Comparison of ENCODE assay signal across 8 cellular contexts in the genomic region with DNA sequence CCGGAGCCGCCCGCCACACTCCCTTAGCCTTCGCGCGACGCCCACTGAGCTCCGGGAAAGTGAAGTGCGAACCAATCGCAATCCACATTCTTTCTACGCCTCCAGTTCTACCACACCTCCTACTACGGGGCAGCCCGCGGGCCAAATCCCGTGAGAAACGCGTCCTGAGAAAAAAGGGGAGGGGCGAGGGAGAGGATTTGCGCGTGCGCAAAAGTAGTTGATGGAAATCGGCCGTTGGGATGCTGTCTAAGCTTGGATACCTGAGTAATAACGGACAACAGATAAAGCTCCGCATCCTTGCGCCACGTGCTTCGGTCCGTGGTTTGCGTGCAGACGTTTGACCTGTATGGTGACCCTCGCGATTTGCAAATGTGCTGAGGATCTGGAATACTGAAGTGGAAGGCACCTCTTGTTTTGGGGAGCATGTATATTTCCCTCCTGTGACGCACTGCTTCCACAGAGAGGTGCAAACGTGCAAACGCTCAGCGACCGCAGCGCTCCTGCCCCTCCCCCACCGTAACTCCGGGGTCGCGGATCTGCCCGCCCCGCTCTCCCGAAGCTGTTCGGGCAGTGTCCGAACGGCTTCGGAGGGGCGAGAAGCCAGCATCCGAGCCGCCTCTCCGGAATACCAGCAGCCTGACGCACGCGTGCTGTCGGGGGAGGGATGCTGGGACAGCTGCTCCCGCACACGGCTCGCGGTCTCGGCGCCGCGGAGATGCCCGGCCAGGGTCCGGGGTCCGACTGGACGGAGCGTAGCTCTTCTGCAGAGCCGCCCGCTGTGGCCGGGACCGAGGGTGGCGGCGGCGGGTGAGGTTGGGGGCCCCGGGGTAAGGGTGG. TPM values are rescaled to one million over a fixed set of nuclear protein-coding genes. Genes with fewer than 3 reads are reported as not detected.
A peak's percentile ranks its signal among the peaks of the same experiment; 100 is the strongest.
DNase-seq lines count a peak whose midpoint lies in the region; ATAC-seq and TF ChIP-seq lines count a peak whose summit lies in the region.

A gene with protein sequence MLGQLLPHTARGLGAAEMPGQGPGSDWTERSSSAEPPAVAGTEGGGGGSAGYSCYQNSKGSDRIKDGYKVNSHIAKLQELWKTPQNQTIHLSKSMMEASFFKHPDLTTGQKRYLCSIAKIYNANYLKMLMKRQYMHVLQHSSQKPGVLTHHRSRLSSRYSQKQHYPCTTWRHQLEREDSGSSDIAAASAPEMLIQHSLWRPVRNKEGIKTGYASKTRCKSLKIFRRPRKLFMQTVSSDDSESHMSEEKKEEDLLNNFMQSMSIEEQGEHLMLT (plus strand): TSS at position 634 of the 837 bp plus-strand sequence. CDS start 31 bp downstream, at position 665.
A gene (minus strand): TSS at position 46 of the 837 bp plus-strand sequence. CDS start 54 bp downstream, outside the sequence.

- peak within 1 kb of the TSS; percentile 73 to 99 for H3K27ac ChIP-seq in ovary
- H3K27ac ChIP-seq in tibial artery = peak within 1 kb of the TSS; percentile 90 to 93

- no peak for TF ChIP-seq EP300 in ovary (IDR thresholded peaks at IDR 0.05)

- peak within 1 kb of the TSS; percentile 73 for H3K4me3 ChIP-seq in GM12864 (ENCODE audit: low read depth, low read length)
- H3K4me3 ChIP-seq in ovary = peak within 1 kb of the TSS; percentile 61
- H3K4me3 ChIP-seq in tibial artery = peak within 1 kb of the TSS; percentile 66 to 74

- DNase-seq in GM12864 (ENCODE audit: low read depth) (peak; percentile 94), NCI-H1417 (lab: John Stamatoyannopoulos, UW) (peak; percentile 100), SW 1271 (lab: John Stamatoyannopoulos, UW) (peak; percentile 96 to 98), Right ventricle myocardium inferior (ENCODE audit: missing footprints) (peak; percentile 98), ovary (peak; percentile 95 to 97 (median 96)), tibial artery (peak; percentile 96 to 98)
- peak; percentile 93 for DNase-seq in activated naive CD8-positive, alpha-beta T cell treated with anti-CD3 and anti-CD28 coated beads, Interleukin-2, amount 50 U/mL, for 16 hours (ENCODE audit: low read depth, low spot score)

- intact Hi-C loops in Right ventricle myocardium inferior (cut with DNase I) = loop anchor here (2.0 to 5.0 kb wide), 4 partner anchors 34 to 358 kb away; a partner anchor contains a TSS
- intact Hi-C loops in ovary (cut with DNase I) = loop anchor here in 2 of 4 donors (5.0 to 10.0 kb wide), 3 partner anchors 134 to 419 kb away; no protein-coding TSS in a partner anchor
- intact Hi-C loops in tibial artery (cut with DNase I; ENCODE audit: low total_unique reads) = loop anchor here (5.0 to 10.0 kb wide), 3 partner anchors 34 to 1626 kb away; a partner anchor contains a TSS

- H3K4me1 ChIP-seq in ovary (ENCODE audit: insufficient read depth) (peaks cover 8% of the 10 kb centered on the region), tibial artery (peaks cover 0 to 22% (median 15%) of the 10 kb centered on the region in 4 donors)

- ATAC-seq in HG02759 (IDR thresholded peaks at IDR 0.05; ENCODE audit: unreplicated experiment) (peak; percentile 68), Right ventricle myocardium inferior (peak; percentile 96)

- 0% methylated on average over 64 to 79 of the region's 79 CpGs for WGBS in ovary, 3 donors

- TF ChIP-seq POLR2A in ovary (IDR thresholded peaks at IDR 0.05) = peak; percentile 93

- H3K9me3 ChIP-seq in ovary = no peaks in the 10 kb centered on the region
- no peaks in the 10 kb centered on the region for H3K9me3 ChIP-seq in tibial artery

- H3K27me3 ChIP-seq in ovary (no peaks in the 10 kb centered on the region), tibial artery (no peaks in the 10 kb centered on the region)

- TF ChIP-seq CTCF in GM12864 (IDR thresholded peaks at IDR 0.05; ENCODE audit: low read depth, low read length, missing control alignments) (no peak), ovary (IDR thresholded peaks at IDR 0.05) (no peak), tibial artery (IDR thresholded peaks at IDR 0.05) (no peak)

- no peaks in the 10 kb centered on the region for H3K36me3 ChIP-seq in ovary
- H3K36me3 ChIP-seq in tibial artery = peaks cover 0 to 20% (median 13%) of the 10 kb centered on the region in 3 donors

RNA-seq across cellular contexts. Expression of the first gene that starts in this region (rescaled TPM):
- total RNA-seq in Right ventricle myocardium inferior (4.8 TPM), ovary (10 to 100 TPM in 4 of 7 donors, 1 to 10 TPM in 3; 6.5 to 12.3 (median 10.1) TPM)
- 10 to 100 TPM in 1 of 2 donors, 1 to 10 TPM in 1; 8.8 to 11.3 TPM for polyA plus RNA-seq in ovary

RNA-seq across cellular contexts. Expression of the second gene that starts in this region (rescaled TPM):
- total RNA-seq in Right ventricle myocardium inferior = 24.7 TPM
- 10 to 100 TPM; 15.5 to 32.5 (median 23.2) TPM for total RNA-seq in ovary
- 10 to 100 TPM; 20.9 to 30.4 TPM for polyA plus RNA-seq in ovary

Comparison
In these comparisons a context has a peak if more than half of its experiments do, and no peak if none do; other contexts are left out.
1. Peak in every context shown above with its lines: DNase-seq, ATAC-seq, H3K4me3 ChIP-seq and H3K27ac ChIP-seq.